Comparison of ENCODE assay signal across 12 cellular contexts in the genomic region with DNA sequence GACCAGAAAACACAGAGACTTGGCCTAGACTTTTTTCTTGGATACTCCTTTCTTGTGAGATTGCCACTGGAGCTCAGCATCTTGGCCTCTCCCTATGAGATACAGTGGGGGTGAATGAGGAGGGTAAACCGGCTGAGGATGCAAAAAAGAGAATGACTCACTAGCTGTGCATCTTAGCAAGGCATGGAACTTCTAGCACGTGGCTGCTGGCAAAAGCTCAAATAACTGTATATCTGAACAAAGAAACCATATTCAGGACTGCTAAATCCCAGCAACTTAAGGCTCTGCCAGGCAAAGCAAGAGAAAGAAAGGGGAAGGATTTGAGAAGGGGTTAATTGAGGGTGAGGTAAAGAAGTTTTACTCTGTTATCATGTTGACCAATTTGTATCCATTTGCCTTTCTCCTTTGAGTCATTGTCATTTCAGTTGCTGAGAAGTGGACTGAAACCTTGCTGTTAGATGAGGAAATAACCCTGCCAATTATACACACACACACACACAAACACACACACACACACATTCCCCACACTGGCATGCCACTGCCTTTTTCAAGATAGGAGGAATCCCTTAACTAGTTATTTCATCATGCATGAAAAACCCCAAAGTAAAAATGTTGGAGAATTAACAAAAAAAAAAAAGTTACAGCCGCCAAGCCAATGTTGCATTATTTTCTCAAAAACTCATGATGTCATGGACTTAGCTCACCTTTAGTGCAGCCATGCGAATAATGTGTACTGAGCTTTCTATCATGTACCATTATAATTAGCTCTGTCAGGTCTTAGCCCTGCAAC.
DNase-seq lines count a peak whose midpoint lies in the region; TF ChIP-seq lines count a peak whose summit lies in the region.
"Had no signal": no experiment of that assay in that cellular context is flagged by ENCODE, and none has a peak within 500 bp of the region (broad histone marks: within the 10 kb centered on the region; RNA-seq: fewer than 3 reads in every experiment).

No MANE protein-coding gene starts in this region.

- no peak overlapping the region for H3K4me3 Mint-ChIP-seq in immature natural killer cell

- DNase-seq in AG09319 (ENCODE audit: extremely low read depth, low read depth): peak; percentile 61
- DNase-seq in MV-4-11 (lab: John Stamatoyannopoulos, UW): peak; percentile 67
- DNase-seq in cardiac fibroblast (ENCODE audit: low read depth in 2 of 2): peak; percentile 91 to 95
- DNase-seq in myocyte (ENCODE audit: low read depth): peak; percentile 48
- no peak for DNase-seq in effector CD4-positive, alpha-beta T cell
- DNase-seq in head of caudate nucleus: no peak
- no peak for DNase-seq in occipital lobe (lab: John Stamatoyannopoulos, UW)
- DNase-seq in immature natural killer cell: no peak
- DNase-seq: DMS79, NCI-H2081, ovary, T1000 had no signal

- intact Hi-C loops in head of caudate nucleus (cut with DNase I): no loop called here

- no peaks in the 10 kb centered on the region for H3K4me1 Mint-ChIP-seq in immature natural killer cell

- no peaks in the 10 kb centered on the region for H3K27me3 Mint-ChIP-seq in immature natural killer cell (ENCODE audit: low read depth in 3 of 3)

- no peaks in the 10 kb centered on the region for H3K36me3 Mint-ChIP-seq in immature natural killer cell

- peaks cover 0 to 3% (median 0%) of the 10 kb centered on the region in 6 donors for H3K9me3 Mint-ChIP-seq in immature natural killer cell

- TF ChIP-seq CTCF in AG09319 (IDR thresholded peaks at IDR 0.05; ENCODE audit: low read depth, low read length): no peak
- no peak for TF ChIP-seq CTCF in cardiac fibroblast (IDR thresholded peaks at IDR 0.05; ENCODE audit: low read depth, low read length)

- no peak overlapping the region for H3K4me3 ChIP-seq in cardiac fibroblast (replicated peaks in 1 of 2; ENCODE audit: low read depth in 2 of 2, low read length in 2 of 2)

- H3K27ac Mint-ChIP-seq in immature natural killer cell: no peak overlapping the region

Comparison
In these comparisons a context has a peak if more than half of its experiments do, and no peak if none do; other contexts are left out.
1. DNase-seq: peak in AG09319 (single experiment), MV-4-11 (single experiment), cardiac fibroblast (2 of 2) and myocyte (single experiment); none in effector CD4-positive, alpha-beta T cell (single experiment), head of caudate nucleus (0 of 42), occipital lobe (single experiment) and immature natural killer cell (0 of 3).